In the genomic region with DNA sequence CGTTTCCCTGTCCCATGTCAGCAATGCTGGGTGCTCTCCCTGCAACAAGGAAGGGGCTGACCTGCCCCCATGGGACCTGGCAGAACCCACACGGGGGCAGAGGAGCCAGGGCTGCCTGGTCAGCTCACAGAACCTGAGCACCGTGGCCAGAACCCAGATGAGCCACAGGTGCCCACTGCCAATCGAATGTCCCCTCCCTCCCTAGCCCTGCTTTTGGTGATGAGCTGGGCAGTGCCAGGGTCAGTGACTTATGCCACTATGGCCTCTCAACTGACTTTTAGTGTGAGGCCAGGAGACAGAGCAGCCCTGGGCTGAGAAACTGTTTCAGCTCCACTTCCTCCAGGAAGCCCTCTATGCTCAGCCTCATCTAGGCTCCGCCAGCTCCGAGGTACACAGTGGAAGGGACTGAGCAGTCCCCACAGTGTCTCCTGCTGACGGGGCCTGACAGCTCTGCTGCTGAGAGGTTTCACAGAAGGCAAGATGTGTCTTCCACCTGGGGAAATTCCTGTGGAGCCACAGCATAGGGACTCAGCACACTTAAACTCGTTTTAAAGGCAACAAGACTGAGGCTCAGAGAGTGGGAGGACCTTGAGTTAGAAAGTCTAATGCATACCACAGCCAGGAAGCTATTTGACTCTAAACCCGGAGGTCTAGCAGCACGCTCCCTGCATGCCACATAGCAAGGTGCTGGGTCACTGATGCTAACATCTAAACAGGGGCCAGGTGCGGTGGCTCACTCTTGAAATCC, we compare ENCODE assay signal across 8 cellular contexts. TPM values are rescaled to one million over a fixed set of nuclear protein-coding genes. Genes with fewer than 3 reads are reported as not detected.
DNase-seq lines count a peak whose midpoint lies in the region; ATAC-seq and FAIRE-seq lines count a peak whose summit lies in the region.

No MANE protein-coding gene starts in this region.

- H3K9ac ChIP-seq in duodenal mucosa (ENCODE audit: low read depth in 1 of 2, low read length in 2 of 2) = peak overlapping the region; percentile 13 to 39

- H3K4me1 ChIP-seq in duodenal mucosa (ENCODE audit: control insufficient read depth in 1 of 2, insufficient read depth in 2 of 2, low read length in 2 of 2) = peaks cover 70 to 79% of the 10 kb centered on the region in 2 donors
- H3K4me1 ChIP-seq in small intestine (ENCODE audit: control insufficient read depth in 2 of 2, insufficient read depth in 1 of 2, low read depth in 1 of 2, low read length in 1 of 2) = peaks cover 12 to 15% of the 10 kb centered on the region in 2 donors

- H3K4me3 ChIP-seq in duodenal mucosa (ENCODE audit: low read depth in 1 of 2, low read length in 2 of 2) (no peak overlapping the region), small intestine (ENCODE audit: low read depth in 1 of 2, low read length in 2 of 2) (no peak overlapping the region)

- no peak for FAIRE-seq in small intestine (lab: Jason Lieb, UNC)

- peaks cover 2% of the 10 kb centered on the region for H3K36me3 Mint-ChIP-seq in T-helper 17 cell (ENCODE audit: low read depth)

- H3K27me3 Mint-ChIP-seq in T-helper 17 cell = no peaks in the 10 kb centered on the region

- H3K27me3 ChIP-seq in duodenal mucosa (ENCODE audit: control insufficient read depth in 1 of 2, insufficient read depth in 2 of 2, low read length in 2 of 2) (no peaks in the 10 kb centered on the region), small intestine (ENCODE audit: control insufficient read depth in 2 of 2, insufficient read depth in 2 of 2, low read length in 2 of 2) (no peaks in the 10 kb centered on the region)

- H3K36me3 ChIP-seq in duodenal mucosa (ENCODE audit: control insufficient read depth in 1 of 2, insufficient read depth in 2 of 2, low read length in 2 of 2) = peaks cover 0 to 10% of the 10 kb centered on the region in 2 donors
- H3K36me3 ChIP-seq in small intestine (ENCODE audit: control insufficient read depth in 2 of 2, insufficient read depth in 2 of 2, low read length in 2 of 2) = no peaks in the 10 kb centered on the region

- ATAC-seq in GM19463 (IDR thresholded peaks at IDR 0.05; ENCODE audit: unreplicated experiment) (peak; percentile 28), T-helper 17 cell (peak; percentile 79), HG03457 (IDR thresholded peaks at IDR 0.05; ENCODE audit: unreplicated experiment) (no peak)

- WGBS in small intestine, 3 donors = 58 to 80% (median 71%) methylated on average over 11 of the region's 11 CpGs

- H3K9me3 ChIP-seq in T-helper 17 cell (ENCODE audit: control insufficient read depth, low read length, poor library complexity, severe bottlenecking) = no peaks in the 10 kb centered on the region
- no peaks in the 10 kb centered on the region for H3K9me3 ChIP-seq in duodenal mucosa (ENCODE audit: control insufficient read depth in 1 of 2, low read length in 2 of 2)
- H3K9me3 ChIP-seq in small intestine (ENCODE audit: control insufficient read depth, low read depth) = no peaks in the 10 kb centered on the region

- H3K27ac ChIP-seq in duodenal mucosa (ENCODE audit: low read depth, low read length) (peak overlapping the region; percentile 53), small intestine (ENCODE audit: low read depth in 1 of 2, low read length in 1 of 2) (peak overlapping the region; percentile 92)

- H3K4me3 Mint-ChIP-seq in T-helper 17 cell = peak overlapping the region; percentile 81

- H3K4me1 Mint-ChIP-seq in T-helper 17 cell = peaks cover 71% of the 10 kb centered on the region

- DNase-seq in T-helper 17 cell (peak in 2 of 3 donors; percentile 38 to 45), small intestine (peak; percentile 12), NCI-H526 treated with DMSO at 0.1 percent for 48 hours (lab: John Stamatoyannopoulos, UW) (no peak), DMS153 treated with DMSO at 0.1 percent for 48 hours (lab: John Stamatoyannopoulos, UW; ENCODE audit: unreplicated experiment) (no peak), midbrain (lab: John Stamatoyannopoulos, UW) (no peak)

- H3K27ac Mint-ChIP-seq in T-helper 17 cell = peak overlapping the region; percentile 99

RNA-seq across cellular contexts. Expression of gene ADA, which starts 6.9 kb away (rescaled TPM):
- total RNA-seq in T-helper 17 cell = 10 to 100 TPM; 36.0 to 36.1 TPM
- 100 to 1,000 TPM in 2 of 3 donors, 10 to 100 TPM in 1; 79.6 to 135 (median 123) TPM for polyA plus RNA-seq in small intestine

Comparison
In these comparisons a context has a peak if more than half of its experiments do, and no peak if none do; other contexts are left out.
1. DNase-seq: peak in T-helper 17 cell (2 of 3) and small intestine (single experiment); none in NCI-H526 treated with DMSO at 0.1 percent for 48 hours (single experiment), DMS153 treated with DMSO at 0.1 percent for 48 hours (single experiment) and midbrain (single experiment).